In genomic region chr19:1088419-1089066, GRCh38 we compare ENCODE assay signal across 1 cellular context.
TF ChIP-seq lines count a peak whose summit lies in the region.

No MANE protein-coding gene starts in this region.

TF ChIP-seq in HepG2, 621 proteins besides CTCF, POLR2A, EP300 and RAD21:
- TF ChIP-seq AKAP8 (CRISPR knock-in tag; IDR thresholded peaks at IDR 0.05) (0 out of 2 replicates have a peak, but pooled peaks have one; percentile 39), ZNF574 (CRISPR knock-in tag; IDR thresholded peaks at IDR 0.05) (no peak), AGO1 (IDR thresholded peaks at IDR 0.05; ENCODE audit: low read depth, low read length, poor library complexity, severe bottlenecking) (peak; percentile 29), AGO2 (optimal IDR thresholded peaks at IDR 0.05; ENCODE audit: low read depth, low read length) (peak; percentile 88), MBD4 (IDR thresholded peaks at IDR 0.05; ENCODE audit: borderline replicate concordance, low read length) (no peak), MED1 (CRISPR knock-in tag; IDR thresholded peaks at IDR 0.05) (no peak), PCBP1 (IDR thresholded peaks at IDR 0.05; ENCODE audit: borderline replicate concordance, low read depth, low read length) (0 out of 2 replicates have a peak, but pooled peaks have one; percentile 41), HNRNPK (IDR thresholded peaks at IDR 0.05; ENCODE audit: low read depth, low read length, poor library complexity, severe bottlenecking) (peak; percentile 32), RBFOX2 (IDR thresholded peaks at IDR 0.05; ENCODE audit: low read depth, low read length) (peak; percentile 77), ZNF660 (CRISPR knock-in tag; IDR thresholded peaks at IDR 0.05; ENCODE audit: borderline replicate concordance, low read depth) (no peak), HNRNPL (IDR thresholded peaks at IDR 0.05; ENCODE audit: low read depth, low read length) (0 out of 2 replicates have a peak, but pooled peaks have one; percentile 24), ZBTB38 (CRISPR knock-in tag; IDR thresholded peaks at IDR 0.05) (0 out of 2 replicates have a peak, but pooled peaks have one; percentile 51)
TF ChIP-seq in HepG2: peak in this region for 8.
